ENCODE assay signal across 13 cellular contexts in the genomic region with DNA sequence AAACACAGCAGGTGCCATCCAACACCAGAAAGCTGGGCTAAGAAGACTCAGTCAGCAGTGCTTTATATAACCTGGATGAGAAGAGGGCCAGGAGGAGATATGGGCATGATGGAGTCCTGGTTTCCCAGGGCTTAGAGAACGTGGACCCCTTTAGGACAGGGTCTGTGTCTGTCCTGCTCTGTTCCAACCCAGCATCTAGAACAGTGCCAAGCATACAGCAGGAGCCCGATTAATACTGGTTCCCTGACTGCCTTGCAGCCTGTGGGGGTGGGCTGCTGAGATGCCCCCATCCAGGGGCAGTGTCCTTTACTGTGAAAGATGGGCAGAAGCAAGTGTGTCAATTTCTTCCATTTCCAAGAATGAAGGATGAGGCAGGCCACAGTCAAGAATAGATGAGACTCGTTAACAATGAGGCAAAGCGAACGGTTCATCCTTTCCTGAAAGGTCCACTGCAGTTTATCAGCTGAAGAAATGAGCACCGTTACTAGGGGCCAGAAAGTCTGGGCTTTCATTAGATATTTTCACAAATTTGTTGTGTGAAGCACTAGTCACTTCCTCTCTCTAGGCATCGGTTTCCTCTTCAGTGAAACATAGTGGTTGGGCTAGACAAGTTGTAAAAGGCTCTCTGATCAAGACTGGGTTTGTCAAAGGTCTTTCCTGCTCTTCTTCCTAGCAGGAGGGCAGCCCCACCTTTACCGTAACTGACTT.
DNase-seq lines count a peak whose midpoint lies in the region; ATAC-seq and TF ChIP-seq lines count a peak whose summit lies in the region.
"Had no signal": no experiment of that assay in that cellular context is flagged by ENCODE, and none has a peak within 500 bp of the region (broad histone marks: within the 10 kb centered on the region; RNA-seq: fewer than 3 reads in every experiment).

No MANE protein-coding gene starts in this region.

- no peaks in the 10 kb centered on the region for H3K36me3 Mint-ChIP-seq in activated CD4-positive, alpha-beta T cell treated with anti-CD3 and anti-CD28 coated beads, Interleukin-2, amount 10 ng/mL, durations not matched to agents 24 days and 14 days (ENCODE audit: low read depth)
- no peaks in the 10 kb centered on the region for H3K36me3 Mint-ChIP-seq in dendritic cell treated with granulocyte-macrophage colony-stimulating factor and Interleukin-4, amounts not matched to agents 40 ng/mL and 50 ng/mL, for 4 days (ENCODE audit: low read depth)

- H3K4me3 Mint-ChIP-seq in activated CD4-positive, alpha-beta T cell treated with anti-CD3 and anti-CD28 coated beads, Interleukin-2, amount 10 ng/mL, durations not matched to agents 24 days and 14 days = peak overlapping the region; percentile 22
- no peak overlapping the region for H3K4me3 Mint-ChIP-seq in dendritic cell treated with granulocyte-macrophage colony-stimulating factor and Interleukin-4, amounts not matched to agents 40 ng/mL and 50 ng/mL, for 4 days
- H3K4me3 Mint-ChIP-seq: nephron had no signal

- no peaks in the 10 kb centered on the region for H3K27me3 Mint-ChIP-seq in activated CD4-positive, alpha-beta T cell treated with anti-CD3 and anti-CD28 coated beads, Interleukin-2, amount 10 ng/mL, durations not matched to agents 24 days and 14 days
- H3K27me3 Mint-ChIP-seq in dendritic cell treated with granulocyte-macrophage colony-stimulating factor and Interleukin-4, amounts not matched to agents 40 ng/mL and 50 ng/mL, for 4 days = peaks cover 2% of the 10 kb centered on the region

- TF ChIP-seq POLR2A in NB4 (IDR thresholded peaks at IDR 0.05; ENCODE audit: extremely low read depth, insufficient read length) = no peak
- no peak for TF ChIP-seq POLR2A in spleen (IDR thresholded peaks at IDR 0.05)

- H3K27me3 ChIP-seq in spleen (replicated peaks in 1 of 7) = no peaks in the 10 kb centered on the region

- H3K9me3 Mint-ChIP-seq in activated CD4-positive, alpha-beta T cell treated with anti-CD3 and anti-CD28 coated beads, Interleukin-2, amount 10 ng/mL, durations not matched to agents 24 days and 14 days = no peaks in the 10 kb centered on the region
- no peaks in the 10 kb centered on the region for H3K9me3 Mint-ChIP-seq in dendritic cell treated with granulocyte-macrophage colony-stimulating factor and Interleukin-4, amounts not matched to agents 40 ng/mL and 50 ng/mL, for 4 days
- H3K9me3 Mint-ChIP-seq: nephron had no signal

- TF ChIP-seq CTCF in NB4 (IDR thresholded peaks at IDR 0.05; ENCODE audit: low read depth, low read length) (no peak), spleen (IDR thresholded peaks at IDR 0.05 in 8 of 11, conservative IDR thresholded peaks at IDR 0.05 in 3 of 11) (no peak)

- H3K27ac ChIP-seq in spleen = peak overlapping the region in 7 of 8 donors; percentile 63 to 87 (median 76)
- H3K27ac ChIP-seq: A549 had no signal

- peaks cover 20% of the 10 kb centered on the region for H3K4me1 Mint-ChIP-seq in activated CD4-positive, alpha-beta T cell treated with anti-CD3 and anti-CD28 coated beads, Interleukin-2, amount 10 ng/mL, durations not matched to agents 24 days and 14 days
- peaks cover 54% of the 10 kb centered on the region for H3K4me1 Mint-ChIP-seq in dendritic cell treated with granulocyte-macrophage colony-stimulating factor and Interleukin-4, amounts not matched to agents 40 ng/mL and 50 ng/mL, for 4 days (ENCODE audit: low read depth)

- no peak overlapping the region for H3K4me3 ChIP-seq in NB4 (ENCODE audit: low read depth, low read length)
- H3K4me3 ChIP-seq in spleen = no peak overlapping the region
- H3K4me3 ChIP-seq: A549 had no signal

- peak; percentile 73 for DNase-seq in activated CD4-positive, alpha-beta T cell treated with anti-CD3 and anti-CD28 coated beads, Interleukin-2, amount 10 ng/mL, durations not matched to agents 24 days and 14 days
- DNase-seq in activated CD4-positive, alpha-beta T cell treated with anti-CD3 and anti-CD28 coated beads, Interleukin-2, amount 50 U/mL, for 1 hour = no peak
- DNase-seq in NB4 (ENCODE audit: low read depth) (peak; percentile 51), spleen (no peak)
- DNase-seq in stimulated activated CD4-positive, alpha-beta T cell treated with anti-CD3 and anti-CD28 coated beads, Interleukin-15, amount 100 ng/mL, for 24 hours = no peak
- DNase-seq: glutamatergic neuron; NCI-H146; stimulated activated CD4-positive, alpha-beta T cell treated with anti-CD3 and anti-CD28 coated beads, Interleukin-2, amount 100 ng/mL, for 48 hours had no signal

- intact Hi-C loops in activated CD4-positive, alpha-beta T cell treated with anti-CD3 and anti-CD28 coated beads, Interleukin-2, amount 10 ng/mL, durations not matched to agents 24 days and 14 days (cut with micrococcal nuclease) = no loop called here
- intact Hi-C loops in dendritic cell treated with granulocyte-macrophage colony-stimulating factor and Interleukin-4, amounts not matched to agents 40 ng/mL and 50 ng/mL, for 4 days (cut with micrococcal nuclease) = no loop called here
- intact Hi-C loops in spleen (cut with DNase I; ENCODE audit: low total_unique reads) = no loop called here

- H3K27ac Mint-ChIP-seq in activated CD4-positive, alpha-beta T cell treated with anti-CD3 and anti-CD28 coated beads, Interleukin-2, amount 10 ng/mL, durations not matched to agents 24 days and 14 days = peak overlapping the region; percentile 78
- H3K27ac Mint-ChIP-seq in dendritic cell treated with granulocyte-macrophage colony-stimulating factor and Interleukin-4, amounts not matched to agents 40 ng/mL and 50 ng/mL, for 4 days = peak overlapping the region; percentile 70

- no peaks in the 10 kb centered on the region for H3K9me3 ChIP-seq in spleen
- H3K9me3 ChIP-seq: A549 had no signal

- H3K4me1 ChIP-seq in spleen = peaks cover 24 to 98% (median 59%) of the 10 kb centered on the region in 6 donors

- ATAC-seq in HG03520 (IDR thresholded peaks at IDR 0.05; ENCODE audit: unreplicated experiment) = no peak
- ATAC-seq in GM21381 (IDR thresholded peaks at IDR 0.05; ENCODE audit: unreplicated experiment) = no peak

- H3K36me3 ChIP-seq in spleen = peaks cover 0 to 31% (median 0%) of the 10 kb centered on the region in 6 donors

- 37 to 50% (median 39%) methylated on average over 8 of the region's 8 CpGs for WGBS in spleen, 5 donors

Comparison
In these comparisons a context has a peak if more than half of its experiments do, and no peak if none do; other contexts are left out.
1. DNase-seq: peak in activated CD4-positive, alpha-beta T cell treated with anti-CD3 and anti-CD28 coated beads, Interleukin-2, amount 10 ng/mL, durations not matched to agents 24 days and 14 days (single experiment) and NB4 (single experiment); none in activated CD4-positive, alpha-beta T cell treated with anti-CD3 and anti-CD28 coated beads, Interleukin-2, amount 50 U/mL, for 1 hour (single experiment), spleen (single experiment) and stimulated activated CD4-positive, alpha-beta T cell treated with anti-CD3 and anti-CD28 coated beads, Interleukin-15, amount 100 ng/mL, for 24 hours (single experiment).